ENCODE assay signal across 19 cellular contexts in genomic region chr7:77531038-77531437, GRCh38. TPM values are rescaled to one million over a fixed set of nuclear protein-coding genes. Genes with fewer than 3 reads are reported as not detected.
DNase-seq lines count a peak whose midpoint lies in the region; ATAC-seq, FAIRE-seq and TF ChIP-seq lines count a peak whose summit lies in the region.
"Had no signal": no experiment of that assay in that cellular context is flagged by ENCODE, and none has a peak within 500 bp of the region (broad histone marks: within the 10 kb centered on the region; RNA-seq: fewer than 3 reads in every experiment).

No MANE protein-coding gene starts in this region.

- H3K79me2 ChIP-seq in osteoblast (ENCODE audit: insufficient read depth, low read length) = no peaks in the 10 kb centered on the region

- H2AFZ ChIP-seq in osteoblast (ENCODE audit: low read length) = no peak overlapping the region

- no peak overlapping the region for H3K4me3 ChIP-seq in osteoblast (ENCODE audit: insufficient read depth, low read length)
- H3K4me3 ChIP-seq: SJSA1, testis had no signal

- FAIRE-seq in GM19239 (lab: Jason Lieb, UNC) = peak; percentile 77
- FAIRE-seq: G401.6, H1, HTR-8/SVneo had no signal

- H3K36me3 Mint-ChIP-seq in T-helper 17 cell (ENCODE audit: low read depth) = no peaks in the 10 kb centered on the region

- ATAC-seq in HG03469 (IDR thresholded peaks at IDR 0.05; ENCODE audit: unreplicated experiment) = peak; percentile 61
- ATAC-seq in T-helper 17 cell = no peak
- no peak for ATAC-seq in SK-N-SH treated with all-trans-retinoic acid at 6 μM for 48 hours
- no peak for ATAC-seq in HG03045 (IDR thresholded peaks at IDR 0.05; ENCODE audit: unreplicated experiment)
- no peak for ATAC-seq in HG03354 (IDR thresholded peaks at IDR 0.05; ENCODE audit: poor library complexity, severe bottlenecking, unreplicated experiment)
- ATAC-seq: activated CD4-positive, alpha-beta T cell treated with anti-CD3 and anti-CD28 coated beads for 36 hours had no signal

- no peaks in the 10 kb centered on the region for H3K27me3 ChIP-seq in osteoblast (ENCODE audit: insufficient read depth, low read length)
- H3K27me3 ChIP-seq: SJSA1, testis had no signal

- H3K4me1 ChIP-seq in osteoblast (ENCODE audit: insufficient read depth, low read length) = peaks cover under 1% of the 10 kb centered on the region
- H3K4me1 ChIP-seq: SJSA1, testis had no signal

- no peaks in the 10 kb centered on the region for H4K20me1 ChIP-seq in osteoblast (ENCODE audit: insufficient read depth, low read length)

- no peaks in the 10 kb centered on the region for H3K9me3 ChIP-seq in T-helper 17 cell (ENCODE audit: control insufficient read depth, low read length, poor library complexity, severe bottlenecking)
- no peaks in the 10 kb centered on the region for H3K9me3 ChIP-seq in osteoblast (ENCODE audit: low read depth, low read length)
- H3K9me3 ChIP-seq: SJSA1, testis had no signal

- TF ChIP-seq CTCF in osteoblast (IDR thresholded peaks at IDR 0.05; ENCODE audit: extremely low read depth, low read depth, low read length) = no peak

- peak overlapping the region; percentile 67 for H3K27ac Mint-ChIP-seq in T-helper 17 cell
- H3K27ac Mint-ChIP-seq: activated CD4-positive, alpha-beta T cell treated with anti-CD3 and anti-CD28 coated beads for 36 hours; activated T-cell treated with anti-CD3 and anti-CD28 coated beads, Interleukin-2, amount 50 U/mL, for 24 hours; CD4-positive, alpha-beta T cell had no signal

- peaks cover 5% of the 10 kb centered on the region for H3K4me1 Mint-ChIP-seq in T-helper 17 cell

- H3K4me3 Mint-ChIP-seq in T-helper 17 cell = peak overlapping the region; percentile 39
- H3K4me3 Mint-ChIP-seq: activated CD4-positive, alpha-beta T cell treated with anti-CD3 and anti-CD28 coated beads for 36 hours; activated T-cell treated with anti-CD3 and anti-CD28 coated beads, Interleukin-2, amount 50 U/mL, for 24 hours; CD4-positive, alpha-beta T cell had no signal

- DNase-seq in GM19239 (ENCODE audit: insufficient read length, low spot score) = no peak
- DNase-seq in T-helper 17 cell = no peak
- DNase-seq in osteoblast (ENCODE audit: insufficient read length, low spot score, missing footprints) = peak; percentile 78
- DNase-seq: activated CD4-positive, alpha-beta T cell treated with anti-CD3 and anti-CD28 coated beads for 36 hours; activated T-cell treated with anti-CD3 and anti-CD28 coated beads, Interleukin-2, amount 50 U/mL, for 24 hours; CD4-positive, alpha-beta T cell; mammary epithelial cell; NCI-H1417 treated with DMSO at 0.1 percent for 48 hours; NCI-H526; nucleus accumbens; testis had no signal

- no peaks in the 10 kb centered on the region for H3K36me3 ChIP-seq in osteoblast (ENCODE audit: insufficient read depth, low read length)
- H3K36me3 ChIP-seq: SJSA1 had no signal

- H3K27ac ChIP-seq in osteoblast (ENCODE audit: low read depth, low read length) = no peak overlapping the region
- H3K27ac ChIP-seq: SJSA1, testis had no signal

- no peak overlapping the region for H3K4me2 ChIP-seq in osteoblast (ENCODE audit: insufficient read depth, low read length)

- H3K27me3 Mint-ChIP-seq in T-helper 17 cell = peaks cover 6% of the 10 kb centered on the region
- H3K27me3 Mint-ChIP-seq: activated CD4-positive, alpha-beta T cell treated with anti-CD3 and anti-CD28 coated beads for 36 hours; activated T-cell treated with anti-CD3 and anti-CD28 coated beads, Interleukin-2, amount 50 U/mL, for 24 hours; CD4-positive, alpha-beta T cell had no signal

TF ChIP-seq in SK-N-SH treated with all-trans-retinoic acid at 6 μM for 48 hours, 23 proteins besides CTCF, POLR2A, EP300 and RAD21:
- TF ChIP-seq GLIS3 (CRISPR knock-in tag; IDR thresholded peaks at IDR 0.05) = no peak
- no peak for TF ChIP-seq SNAI2 (CRISPR knock-in tag; IDR thresholded peaks at IDR 0.05)
- no peak for TF ChIP-seq CSDC2 (CRISPR knock-in tag; IDR thresholded peaks at IDR 0.05)
- no peak for TF ChIP-seq OSR1 (CRISPR knock-in tag; IDR thresholded peaks at IDR 0.05)
- TF ChIP-seq TCF4 (CRISPR knock-in tag; IDR thresholded peaks at IDR 0.05; ENCODE audit: borderline replicate concordance) = no peak
- TF ChIP-seq, protein P1, sequence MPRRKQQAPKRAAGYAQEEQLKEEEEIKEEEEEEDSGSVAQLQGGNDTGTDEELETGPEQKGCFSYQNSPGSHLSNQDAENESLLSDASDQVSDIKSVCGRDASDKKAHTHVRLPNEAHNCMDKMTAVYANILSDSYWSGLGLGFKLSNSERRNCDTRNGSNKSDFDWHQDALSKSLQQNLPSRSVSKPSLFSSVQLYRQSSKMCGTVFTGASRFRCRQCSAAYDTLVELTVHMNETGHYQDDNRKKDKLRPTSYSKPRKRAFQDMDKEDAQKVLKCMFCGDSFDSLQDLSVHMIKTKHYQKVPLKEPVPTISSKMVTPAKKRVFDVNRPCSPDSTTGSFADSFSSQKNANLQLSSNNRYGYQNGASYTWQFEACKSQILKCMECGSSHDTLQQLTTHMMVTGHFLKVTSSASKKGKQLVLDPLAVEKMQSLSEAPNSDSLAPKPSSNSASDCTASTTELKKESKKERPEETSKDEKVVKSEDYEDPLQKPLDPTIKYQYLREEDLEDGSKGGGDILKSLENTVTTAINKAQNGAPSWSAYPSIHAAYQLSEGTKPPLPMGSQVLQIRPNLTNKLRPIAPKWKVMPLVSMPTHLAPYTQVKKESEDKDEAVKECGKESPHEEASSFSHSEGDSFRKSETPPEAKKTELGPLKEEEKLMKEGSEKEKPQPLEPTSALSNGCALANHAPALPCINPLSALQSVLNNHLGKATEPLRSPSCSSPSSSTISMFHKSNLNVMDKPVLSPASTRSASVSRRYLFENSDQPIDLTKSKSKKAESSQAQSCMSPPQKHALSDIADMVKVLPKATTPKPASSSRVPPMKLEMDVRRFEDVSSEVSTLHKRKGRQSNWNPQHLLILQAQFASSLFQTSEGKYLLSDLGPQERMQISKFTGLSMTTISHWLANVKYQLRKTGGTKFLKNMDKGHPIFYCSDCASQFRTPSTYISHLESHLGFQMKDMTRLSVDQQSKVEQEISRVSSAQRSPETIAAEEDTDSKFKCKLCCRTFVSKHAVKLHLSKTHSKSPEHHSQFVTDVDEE (CRISPR knock-in tag; IDR thresholded peaks at IDR 0.05) = no peak
- TF ChIP-seq ZNF70 (CRISPR knock-in tag; IDR thresholded peaks at IDR 0.05) = no peak
- TF ChIP-seq, protein P2, sequence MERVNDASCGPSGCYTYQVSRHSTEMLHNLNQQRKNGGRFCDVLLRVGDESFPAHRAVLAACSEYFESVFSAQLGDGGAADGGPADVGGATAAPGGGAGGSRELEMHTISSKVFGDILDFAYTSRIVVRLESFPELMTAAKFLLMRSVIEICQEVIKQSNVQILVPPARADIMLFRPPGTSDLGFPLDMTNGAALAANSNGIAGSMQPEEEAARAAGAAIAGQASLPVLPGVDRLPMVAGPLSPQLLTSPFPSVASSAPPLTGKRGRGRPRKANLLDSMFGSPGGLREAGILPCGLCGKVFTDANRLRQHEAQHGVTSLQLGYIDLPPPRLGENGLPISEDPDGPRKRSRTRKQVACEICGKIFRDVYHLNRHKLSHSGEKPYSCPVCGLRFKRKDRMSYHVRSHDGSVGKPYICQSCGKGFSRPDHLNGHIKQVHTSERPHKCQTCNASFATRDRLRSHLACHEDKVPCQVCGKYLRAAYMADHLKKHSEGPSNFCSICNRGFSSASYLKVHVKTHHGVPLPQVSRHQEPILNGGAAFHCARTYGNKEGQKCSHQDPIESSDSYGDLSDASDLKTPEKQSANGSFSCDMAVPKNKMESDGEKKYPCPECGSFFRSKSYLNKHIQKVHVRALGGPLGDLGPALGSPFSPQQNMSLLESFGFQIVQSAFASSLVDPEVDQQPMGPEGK (CRISPR knock-in tag; IDR thresholded peaks at IDR 0.05; ENCODE audit: borderline replicate concordance) = no peak
- TF ChIP-seq ESRRG (CRISPR knock-in tag; IDR thresholded peaks at IDR 0.05) = no peak
- no peak for TF ChIP-seq ZFP3 (CRISPR knock-in tag; IDR thresholded peaks at IDR 0.05)
- TF ChIP-seq RARB (CRISPR knock-in tag; IDR thresholded peaks at IDR 0.05) = no peak
- TF ChIP-seq ZFP30 (CRISPR knock-in tag; IDR thresholded peaks at IDR 0.05) = no peak

RNA-seq across cellular contexts. Expression of gene PTPN12, which starts 6.1 kb away (rescaled TPM):
- total RNA-seq in T-helper 17 cell (10 to 100 TPM; 15.5 to 70.8 TPM), osteoblast (78.1 and 80.7 TPM in 2 replicates)
